In genomic region chr1:149321732-149322016, GRCh38 we compare ENCODE assay signal across 7 cellular contexts.
A peak's percentile ranks its signal among the peaks of the same experiment; 100 is the strongest.
DNase-seq lines count a peak whose midpoint lies in the region; ATAC-seq, FAIRE-seq and TF ChIP-seq lines count a peak whose summit lies in the region.
"Not testable (repeated sequence)": the region's sequence is repeated elsewhere in the genome, so short reads cannot be mapped to it uniquely, and the experiment has no call there.

No MANE protein-coding gene starts in this region.

- not testable (repeated sequence) for TF ChIP-seq CTCF in A549 (IDR thresholded peaks at IDR 0.05); Panc1 (IDR thresholded peaks at IDR 0.05); WTC11 (IDR thresholded peaks at IDR 0.05); left lung (IDR thresholded peaks at IDR 0.05); psoas muscle (IDR thresholded peaks at IDR 0.05)

- POLR2A ChIA-PET in A549 (lab: Yijun Ruan, JAX); Panc1 (lab: Charles Lee); WTC11 (lab: Charles Lee): not testable (repeated sequence)

- H3K27me3 ChIP-seq in Panc1 (ENCODE audit: control insufficient read depth, insufficient read depth, low read length); left lung; psoas muscle (ENCODE audit: insufficient read depth in 3 of 3, low read length in 2 of 3): not testable (repeated sequence)

- DNase-seq in A549 (ENCODE audit: low read depth in 1 of 2, low spot score in 1 of 2); Panc1 (ENCODE audit: low read depth, low spot score); WTC11 (ENCODE audit: low spot score); Right ventricle myocardium superior; left ventricle myocardium superior; left lung; psoas muscle: not testable (repeated sequence)

- peak; percentile 78 to 84 for ATAC-seq in A549
- ATAC-seq in Panc1 = peak; percentile 79
- peak; percentile 71 for ATAC-seq in WTC11
- ATAC-seq in Right ventricle myocardium superior (ENCODE audit: poor library complexity) = peak; percentile 27
- peak; percentile 47 for ATAC-seq in left ventricle myocardium superior
- peak; percentile 15 for ATAC-seq in left lung
- ATAC-seq in psoas muscle = peak; percentile 25 to 51 (median 44)

- not testable (repeated sequence) for H3K9me3 ChIP-seq in A549; Panc1 (ENCODE audit: control insufficient read depth, insufficient read depth, low read depth, low read length); left lung; psoas muscle

- H3K36me3 Mint-ChIP-seq in WTC11 = not testable (repeated sequence)

- intact Hi-C loops in Panc1 (cut with micrococcal nuclease; ENCODE audit: unreplicated experiment); Right ventricle myocardium superior (cut with DNase I); left ventricle myocardium superior (cut with micrococcal nuclease); left lung (cut with DNase I); psoas muscle (cut with DNase I): not testable (repeated sequence)

- H3K27ac ChIP-seq in A549; Panc1 (ENCODE audit: low read length); left lung; psoas muscle: not testable (repeated sequence)

- not testable (repeated sequence) for H3K27ac Mint-ChIP-seq in WTC11

- not testable (repeated sequence) for FAIRE-seq in A549 (lab: Jason Lieb, UNC)

- H3K4me1 Mint-ChIP-seq in WTC11 = not testable (repeated sequence)

- H3K4me3 Mint-ChIP-seq in WTC11 = not testable (repeated sequence)

- in situ Hi-C loops in Panc1 (cut with HindIII; ENCODE audit: low pct_unique_long_range_greater_than_20kb, low sequenced_read_pairs) = not testable (repeated sequence)

- not testable (repeated sequence) for TF ChIP-seq EP300 in A549 (IDR thresholded peaks at IDR 0.05)

- not testable (repeated sequence) for H3K4me3 ChIP-seq in A549; Panc1 (ENCODE audit: low read depth in 2 of 2, low read length in 2 of 2); left lung; psoas muscle

- TF ChIP-seq POLR2A in A549 (IDR thresholded peaks at IDR 0.05; ENCODE audit: low read length) = not testable (repeated sequence)

- H3K27me3 Mint-ChIP-seq in WTC11 (ENCODE audit: low read depth) = not testable (repeated sequence)

- H3K36me3 ChIP-seq in Panc1 (ENCODE audit: control insufficient read depth, insufficient read depth, low read length); left lung; psoas muscle (ENCODE audit: insufficient read depth in 1 of 2, low read depth in 1 of 2): not testable (repeated sequence)

- H3K4me1 ChIP-seq in A549; Panc1 (ENCODE audit: control insufficient read depth, insufficient read depth, low read length); left lung; psoas muscle: not testable (repeated sequence)

- TF ChIP-seq RAD21 in A549 (conservative IDR thresholded peaks at IDR 0.05 in 1 of 2, IDR thresholded peaks at IDR 0.05 in 1 of 2) = not testable (repeated sequence)

- CTCF ChIA-PET in A549 (lab: Yijun Ruan, JAX); Panc1 (lab: Charles Lee); WTC11 (lab: Charles Lee): not testable (repeated sequence)

- not testable (repeated sequence) for H3K9me3 Mint-ChIP-seq in WTC11

- not testable (repeated sequence) for H3K4me2 ChIP-seq in A549

- WGBS in A549 (ENCODE audit: missing lambda C conversion rate) = no CpG with 5 or more reads among the region's 12 CpGs
- WGBS in psoas muscle, 3 donors = no CpG with 5 or more reads among the region's 12 CpGs

- BruUV-seq in Panc1 (replicated peaks; lab: Mats Ljungman, UMichigan) = not testable (repeated sequence)

Comparison
In these comparisons a context has a peak if more than half of its experiments do, and no peak if none do; other contexts are left out.
1. ATAC-seq: peak in every context shown above with its lines; median percentile 81 in A549; 79 in Panc1; 71 in WTC11; 47 in left ventricle myocardium superior; 44 in psoas muscle; 27 in Right ventricle myocardium superior; 15 in left lung.